8 cellular contexts compared by ENCODE assay signal in genomic region chr1:218299416-218299815, GRCh38. TPM values are rescaled to one million over a fixed set of nuclear protein-coding genes. Genes with fewer than 3 reads are reported as not detected.
DNase-seq lines count a peak whose midpoint lies in the region; ATAC-seq, FAIRE-seq and TF ChIP-seq lines count a peak whose summit lies in the region.

No MANE protein-coding gene starts in this region.

- ATAC-seq in left colon (no peak), HG03139 (IDR thresholded peaks at IDR 0.05; ENCODE audit: unreplicated experiment) (no peak)

- H3K36me3 ChIP-seq in OCI-LY7 (ENCODE audit: insufficient read depth, low read length): peaks cover 72% of the 10 kb centered on the region

- H3K4me3 ChIP-seq in OCI-LY7 (ENCODE audit: low read depth, low read length, poor library complexity, severe bottlenecking): no peak overlapping the region

- no peak overlapping the region for H2AFZ ChIP-seq in OCI-LY7 (ENCODE audit: low read length)

- POLR2A ChIA-PET in OCI-LY7 (lab: Charles Lee): interaction anchor here (0.6 to 2.2 kb wide), 4 partner anchors 13 to 30 kb away, joined by 3 to 12 read pairs (median 4); partner anchors contain the start of gene RRP15

- H3K4me1 ChIP-seq in OCI-LY7 (ENCODE audit: insufficient read depth, low read length, poor library complexity, severe bottlenecking): peaks cover 14% of the 10 kb centered on the region

- CTCF ChIA-PET in OCI-LY7 (lab: Charles Lee; ENCODE audit: unreplicated experiment): no interaction called here

- peak; percentile 58 for TF ChIP-seq CTCF in D721Med (IDR thresholded peaks at IDR 0.05; ENCODE audit: insufficient read depth, missing control alignments)
- TF ChIP-seq CTCF in OCI-LY7 (conservative IDR thresholded peaks at IDR 0.05; ENCODE audit: low read length): peak; percentile 77

- H3K27ac ChIP-seq in OCI-LY7 (ENCODE audit: low read depth, low read length, poor library complexity, severe bottlenecking): no peak overlapping the region

- FAIRE-seq in D721Med (lab: Jason Lieb, UNC) (peak; percentile 91), H54 (lab: Jason Lieb, UNC) (peak; percentile 91)

- BruUV-seq in OCI-LY7 (replicated peaks; lab: Mats Ljungman, UMichigan): no TSS peak

- no peaks in the 10 kb centered on the region for H3K9me3 ChIP-seq in OCI-LY7 (ENCODE audit: low read length)

- intact Hi-C loops in OCI-LY7 (cut with micrococcal nuclease; ENCODE audit: unreplicated experiment): no loop called here
- intact Hi-C loops in left colon (cut with DNase I, micrococcal nuclease): no loop called here

- no peak for DNase-seq in D721Med (ENCODE audit: insufficient read length, low spot score)
- no peak for DNase-seq in H54 (ENCODE audit: insufficient read length, low spot score)
- DNase-seq in OCI-LY7 (ENCODE audit: low spot score): peak; percentile 30
- DNase-seq in fibroblast of the conjunctiva (ENCODE audit: low read depth): peak; percentile 57
- no peak for DNase-seq in left colon
- DNase-seq in iPS-NIHi7 (ENCODE audit: extremely low spot score): no peak
- DNase-seq in germinal center (ENCODE audit: low spot score): no peak

- H3K9me2 ChIP-seq in OCI-LY7 (ENCODE audit: insufficient read depth, low read length): no peaks in the 10 kb centered on the region

- no peak for TF ChIP-seq POLR2A in H54 (IDR thresholded peaks at IDR 0.05; ENCODE audit: low read depth, low read length)

- H4K20me1 ChIP-seq in OCI-LY7 (ENCODE audit: insufficient read depth, low read length): peaks cover 22% of the 10 kb centered on the region

- H3K79me2 ChIP-seq in OCI-LY7 (ENCODE audit: insufficient read depth, low read depth, low read length): peaks cover 64% of the 10 kb centered on the region; the same call in 1 of the 2 replicates

- H3K4me2 ChIP-seq in OCI-LY7 (ENCODE audit: low read length): no peak overlapping the region

RNA-seq across cellular contexts. Expression of gene RRP15, which starts 14.3 kb away (rescaled TPM):
- total RNA-seq in OCI-LY7 (2014; rRNA removed; shearing (Covaris generic)): 7.2 and 19.6 TPM in 2 replicates
- 18.4 and 21.9 TPM in 2 replicates for total RNA-seq in OCI-LY7 (2022)
- total RNA-seq in left colon: 10 to 100 TPM in 1 of 2 donors, 1 to 10 TPM in 1; 7.6 to 13.4 TPM

RNA-seq across cellular contexts. Expression of gene TGFB2, which starts 45.7 kb away (rescaled TPM):
- total RNA-seq in OCI-LY7 (2014; rRNA removed; shearing (Covaris generic)): 0.03 TPM in 1 of 2 replicates, not detected in the other
- total RNA-seq in OCI-LY7 (2022) (0.11 TPM in 1 of 2 replicates, not detected in the other), left colon (1 to 10 TPM in 1 of 2 donors, under 1 TPM in 1; 0.49 to 2.5 TPM)

Comparison
In these comparisons a context has a peak if more than half of its experiments do, and no peak if none do; other contexts are left out.
1. DNase-seq: peak in OCI-LY7 (single experiment) and fibroblast of the conjunctiva (single experiment); none in D721Med (single experiment), H54 (single experiment), left colon (0 of 2), iPS-NIHi7 (single experiment) and germinal center (single experiment).